In the genomic region with DNA sequence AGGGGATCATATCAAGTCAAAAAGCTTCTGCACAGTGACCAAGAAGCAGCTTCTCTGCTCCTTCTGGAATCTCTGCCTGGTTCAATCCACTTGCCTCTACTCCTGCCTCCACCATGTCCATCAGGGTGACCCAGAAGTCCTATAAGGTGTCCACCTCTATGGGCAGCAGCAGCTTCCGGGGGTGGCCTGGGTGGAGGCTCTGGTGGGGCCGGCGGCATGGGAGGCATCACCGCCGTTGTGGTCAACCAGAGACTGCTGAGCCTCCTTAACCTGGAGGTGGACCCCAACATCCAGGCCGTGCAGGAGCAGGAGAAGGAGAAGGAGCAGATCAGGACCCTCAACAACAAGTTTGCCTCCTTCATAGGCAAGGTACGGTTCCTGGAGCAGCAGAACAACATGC, we compare ENCODE assay signal across 7 cellular contexts.
"Had no signal": no experiment of that assay in that cellular context is flagged by ENCODE, and none has a peak within 500 bp of the region (broad histone marks: within the 10 kb centered on the region; RNA-seq: fewer than 3 reads in every experiment).

No MANE protein-coding gene starts in this region.

- DNase-seq: IMR-90, KBM-7, KG1 had no signal

- H3K27ac ChIP-seq: HL-60 had no signal

- H3K27ac Mint-ChIP-seq: IgD-negative memory B cell had no signal

- H3K4me3 Mint-ChIP-seq: IgD-negative memory B cell had no signal

- H3K27me3 Mint-ChIP-seq: IgD-negative memory B cell had no signal

- H3K4me1 Mint-ChIP-seq: IgD-negative memory B cell had no signal

- H3K4me3 ChIP-seq: K562 had no signal

- ATAC-seq: HepG2, K562 had no signal
